ENCODE assay signal across 8 cellular contexts in the genomic region with DNA sequence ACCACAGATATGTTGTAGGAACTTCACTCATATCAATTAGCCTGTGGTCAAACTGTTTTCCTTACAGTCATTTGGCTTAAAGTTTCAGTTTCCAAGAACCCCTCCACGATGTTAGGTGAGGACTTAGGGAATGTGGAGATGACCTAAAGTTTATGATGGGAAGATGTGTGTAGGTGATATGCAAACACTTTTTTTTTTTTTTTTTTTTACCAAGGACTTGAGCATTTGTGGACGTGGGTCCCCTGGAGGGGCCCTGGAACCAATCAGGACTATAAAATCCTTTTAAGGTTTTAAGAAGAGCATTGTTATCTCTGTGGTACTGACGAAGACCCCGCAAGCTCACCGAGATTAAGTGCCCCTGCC. TPM values are rescaled to one million over a fixed set of nuclear protein-coding genes. Genes with fewer than 3 reads are reported as not detected.
DNase-seq lines count a peak whose midpoint lies in the region; ATAC-seq and TF ChIP-seq lines count a peak whose summit lies in the region.

No MANE protein-coding gene starts in this region.

- H3K4me1 ChIP-seq in breast epithelium, result no peaks in the 10 kb centered on the region
- H3K4me1 ChIP-seq in muscle layer of colon (ENCODE audit: insufficient read depth, low read length), result peaks cover 9% of the 10 kb centered on the region

- no peaks in the 10 kb centered on the region for H3K27me3 ChIP-seq in breast epithelium
- no peaks in the 10 kb centered on the region for H3K27me3 ChIP-seq in muscle layer of colon (ENCODE audit: control insufficient read depth in 1 of 2, insufficient read depth in 2 of 2, low read length in 2 of 2)

- peaks cover 4 to 9% (median 5%) of the 10 kb centered on the region in 3 donors for H3K4me1 Mint-ChIP-seq in IgD-negative memory B cell

- no peaks in the 10 kb centered on the region for H3K9me3 Mint-ChIP-seq in IgD-negative memory B cell

- H3K27ac Mint-ChIP-seq in IgD-negative memory B cell, result peak overlapping the region in 2 of 3 donors; percentile 57

- no peaks in the 10 kb centered on the region for H3K36me3 ChIP-seq in breast epithelium
- H3K36me3 ChIP-seq in muscle layer of colon (ENCODE audit: insufficient read depth, low read length), result no peaks in the 10 kb centered on the region

- TF ChIP-seq CTCF in AG09309 (IDR thresholded peaks at IDR 0.05; ENCODE audit: control insufficient read depth, insufficient read depth, low read depth, low read length, missing control alignments) (no peak), breast epithelium (IDR thresholded peaks at IDR 0.05) (no peak)

- H3K36me3 Mint-ChIP-seq in IgD-negative memory B cell, result no peaks in the 10 kb centered on the region

- peak overlapping the region; percentile 80 to 94 (median 90) for H3K4me3 Mint-ChIP-seq in IgD-negative memory B cell

- intact Hi-C loops in breast epithelium (cut with DNase I; ENCODE audit: low total_unique reads) (no loop called here), posterior vena cava (cut with DNase I) (no loop called here)

- H3K9me3 ChIP-seq in breast epithelium (no peaks in the 10 kb centered on the region), muscle layer of colon (ENCODE audit: low read length) (no peaks in the 10 kb centered on the region)

- no peaks in the 10 kb centered on the region for H3K27me3 Mint-ChIP-seq in IgD-negative memory B cell

- DNase-seq in AG09309 (ENCODE audit: low read depth) (no peak), breast epithelium (ENCODE audit: low spot score in 2 of 2) (no peak), NCI-H2081 (lab: John Stamatoyannopoulos, UW) (no peak), posterior vena cava (ENCODE audit: low spot score) (no peak)

- H3K27ac ChIP-seq in breast epithelium (peak overlapping the region; percentile 79 to 94), muscle layer of colon (ENCODE audit: low read depth, low read length) (peak overlapping the region; percentile 92)

- H3K9ac ChIP-seq in muscle layer of colon (ENCODE audit: low read length), result peak overlapping the region; percentile 51

- no peak for TF ChIP-seq POLR2A in breast epithelium (IDR thresholded peaks at IDR 0.05)

- H3K4me3 ChIP-seq in AG09309 (ENCODE audit: control insufficient read depth, low read depth, low read length) (peak overlapping the region; percentile 71), breast epithelium (peak overlapping the region; percentile 68 to 93 (median 72)), muscle layer of colon (ENCODE audit: low read depth in 1 of 2, low read length in 2 of 2) (peak overlapping the region; percentile 79 to 89)

- no peak for ATAC-seq in GM18517 (IDR thresholded peaks at IDR 0.05; ENCODE audit: unreplicated experiment)
- no peak for ATAC-seq in GM21390 (IDR thresholded peaks at IDR 0.05; ENCODE audit: unreplicated experiment)

RNA-seq across cellular contexts. Expression of a gene that starts 0.5 kb away (rescaled TPM):
- polyA plus RNA-seq in IgD-negative memory B cell, result 1.9 TPM
- total RNA-seq in breast epithelium (10 to 100 TPM in 2 of 3 donors, 1 to 10 TPM in 1; 3.5 to 15.1 (median 11.0) TPM), posterior vena cava (10 to 100 TPM; 45.3 to 53.4 TPM)
